In the genomic region with DNA sequence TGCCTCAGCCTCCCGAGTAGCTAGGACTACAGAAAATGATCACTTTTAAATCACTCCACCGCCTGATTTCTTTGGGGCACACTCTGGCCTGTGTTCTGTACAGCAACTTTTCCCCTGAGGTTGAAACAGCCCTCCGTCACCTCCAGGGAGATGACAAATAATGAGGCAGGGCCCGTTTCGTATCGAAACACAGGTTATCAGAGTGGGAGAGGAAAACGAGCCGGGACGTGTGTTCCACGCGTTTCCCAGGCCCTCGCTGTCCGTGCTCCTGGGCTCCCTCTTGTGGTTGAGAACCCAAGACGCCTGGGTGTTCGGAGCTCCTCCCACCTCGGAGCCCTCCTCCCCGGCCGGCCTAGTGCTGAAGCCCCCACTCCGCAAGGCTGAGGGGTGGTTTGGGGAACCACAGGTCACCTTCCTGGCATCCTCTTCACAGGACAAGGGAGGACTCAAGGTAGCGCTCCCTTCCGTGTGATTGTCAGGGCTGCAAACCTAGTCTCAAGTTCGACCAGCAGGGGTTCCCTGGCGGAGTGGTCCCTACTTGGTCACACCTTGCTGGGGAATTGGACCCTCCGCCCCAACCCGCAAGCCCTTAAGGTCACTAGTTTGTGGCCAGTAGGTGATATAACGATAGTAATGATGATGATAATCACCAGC, we compare ENCODE assay signal across 8 cellular contexts. TPM values are rescaled to one million over a fixed set of nuclear protein-coding genes. Genes with fewer than 3 reads are reported as not detected.
A peak's percentile ranks its signal among the peaks of the same experiment; 100 is the strongest.
DNase-seq lines count a peak whose midpoint lies in the region; ATAC-seq and TF ChIP-seq lines count a peak whose summit lies in the region.

No MANE protein-coding gene starts in this region.

- DNase-seq in ELF-1 (ENCODE audit: low read depth, low spot score): peak; percentile 79
- DNase-seq in NCI-H146 (lab: John Stamatoyannopoulos, UW): peak; percentile 57
- DNase-seq in UCSD-AML1 (lab: John Stamatoyannopoulos, UW; ENCODE audit: unreplicated experiment): peak; percentile 72
- peak; percentile 87 for DNase-seq in iPS-NIHi7 (ENCODE audit: extremely low spot score)
- DNase-seq in smooth muscle cell of the brain vasculature (ENCODE audit: low read depth, low spot score): peak; percentile 49

- ATAC-seq in HG02588 (IDR thresholded peaks at IDR 0.05; ENCODE audit: unreplicated experiment) (peak; percentile 92), HG02610 (IDR thresholded peaks at IDR 0.05; ENCODE audit: unreplicated experiment) (no peak)

- TF ChIP-seq CTCF in brain (conservative IDR thresholded peaks at IDR 0.05): peak; percentile 94 to 96

- no peak overlapping the region for H3K27ac Mint-ChIP-seq in brain

- H3K36me3 Mint-ChIP-seq in brain: no peaks in the 10 kb centered on the region

- peaks cover 33% of the 10 kb centered on the region for H3K27me3 Mint-ChIP-seq in brain

- H3K4me1 Mint-ChIP-seq in brain: peaks cover 20% of the 10 kb centered on the region

- H3K9me3 Mint-ChIP-seq in brain: no peaks in the 10 kb centered on the region

- peak overlapping the region; percentile 66 to 89 (median 85) for H3K4me3 Mint-ChIP-seq in brain

RNA-seq across cellular contexts. Expression of a gene that starts 12.8 kb away (rescaled TPM):
- polyA plus RNA-seq in brain (ENCODE audit: insufficient read depth, low read depth, low replicate concordance): 2.4 TPM

RNA-seq across cellular contexts. Expression of a gene that starts 30.0 kb away (rescaled TPM):
- polyA plus RNA-seq in brain (ENCODE audit: insufficient read depth, low read depth, low replicate concordance): 5.7 TPM

RNA-seq across cellular contexts. Expression of a gene that starts 46.2 kb away (rescaled TPM):
- 66.5 TPM for polyA plus RNA-seq in brain (ENCODE audit: insufficient read depth, low read depth, low replicate concordance)

RNA-seq across cellular contexts. Expression of a gene that starts 48.1 kb away (rescaled TPM):
- 6.8 TPM for polyA plus RNA-seq in brain (ENCODE audit: insufficient read depth, low read depth, low replicate concordance)
